8 cellular contexts compared by ENCODE assay signal in genomic region chr21:42524341-42525227, GRCh38. TPM values are rescaled to one million over a fixed set of nuclear protein-coding genes. Genes with fewer than 3 reads are reported as not detected.
DNase-seq lines count a peak whose midpoint lies in the region; ATAC-seq and TF ChIP-seq lines count a peak whose summit lies in the region.

No MANE protein-coding gene starts in this region.

- peak overlapping the region; percentile 25 to 87 (median 75) for H3K27ac ChIP-seq in heart right ventricle
- H3K27ac ChIP-seq in sigmoid colon: peak overlapping the region; percentile 64 to 78 (median 76)

- no peak for TF ChIP-seq EP300 in sigmoid colon (IDR thresholded peaks at IDR 0.05)

- H3K4me1 Mint-ChIP-seq in activated T-cell treated with anti-CD3 and anti-CD28 coated beads, Interleukin-2, amount 50 U/mL, for 4 hours (ENCODE audit: low read depth): peaks cover 50% of the 10 kb centered on the region

- DNase-seq in activated T-cell treated with anti-CD3 and anti-CD28 coated beads for 48 hours (ENCODE audit: low read depth): peak; percentile 25
- no peak for DNase-seq in activated T-cell treated with anti-CD3 and anti-CD28 coated beads for 4 hours
- peak; percentile 88 for DNase-seq in NCI-H1092 treated with DMSO at 0.1 percent for 48 hours (lab: John Stamatoyannopoulos, UW)
- peak; percentile 17 for DNase-seq in activated T-cell treated with anti-CD3 and anti-CD28 coated beads, Interleukin-2, amount 50 U/mL, for 4 hours
- DNase-seq in heart right ventricle: peak; percentile 59 to 69
- peak; percentile 89 for DNase-seq in sigmoid colon
- DNase-seq in T1000 (lab: John Stamatoyannopoulos, UW): no peak

- H3K4me1 ChIP-seq in heart right ventricle: peaks cover 4 to 57% (median 43%) of the 10 kb centered on the region in 9 donors
- H3K4me1 ChIP-seq in sigmoid colon: peaks cover 0 to 30% (median 27%) of the 10 kb centered on the region in 4 donors

- no peak for TF ChIP-seq CTCF in heart right ventricle (IDR thresholded peaks at IDR 0.05)
- TF ChIP-seq CTCF in sigmoid colon (IDR thresholded peaks at IDR 0.05): no peak

- ATAC-seq in HG02571 (IDR thresholded peaks at IDR 0.05; ENCODE audit: unreplicated experiment): peak; percentile 62
- no peak for ATAC-seq in activated T-cell treated with anti-CD3 and anti-CD28 coated beads, Interleukin-2, amount 50 U/mL, for 4 hours
- ATAC-seq in heart right ventricle: peak; percentile 68 to 83 (median 76)

- WGBS in heart right ventricle, 2 donors: 24 to 26% methylated on average over 25 of the region's 25 CpGs
- WGBS in sigmoid colon, 2 donors: 11 to 20% methylated on average over 25 of the region's 25 CpGs

- H3K9me3 ChIP-seq in heart right ventricle: no peaks in the 10 kb centered on the region
- no peaks in the 10 kb centered on the region for H3K9me3 ChIP-seq in sigmoid colon

- H3K4me3 Mint-ChIP-seq in activated T-cell treated with anti-CD3 and anti-CD28 coated beads, Interleukin-2, amount 50 U/mL, for 4 hours: no peak overlapping the region

- H3K4me3 ChIP-seq in heart right ventricle (peak overlapping the region in 9 of 10 donors; percentile 7 to 44 (median 39)), sigmoid colon (peak overlapping the region; percentile 8 to 41 (median 31))

- H3K27me3 ChIP-seq in heart right ventricle: no peaks in the 10 kb centered on the region
- H3K27me3 ChIP-seq in sigmoid colon: no peaks in the 10 kb centered on the region

- no peak for TF ChIP-seq POLR2A in sigmoid colon (IDR thresholded peaks at IDR 0.05)

- peaks cover 0 to 66% (median 0%) of the 10 kb centered on the region in 9 donors for H3K36me3 ChIP-seq in heart right ventricle
- peaks cover 0 to 13% (median 0%) of the 10 kb centered on the region in 4 donors for H3K36me3 ChIP-seq in sigmoid colon

- H3K9me3 Mint-ChIP-seq in activated T-cell treated with anti-CD3 and anti-CD28 coated beads, Interleukin-2, amount 50 U/mL, for 4 hours: no peaks in the 10 kb centered on the region

- H3K36me3 Mint-ChIP-seq in activated T-cell treated with anti-CD3 and anti-CD28 coated beads, Interleukin-2, amount 50 U/mL, for 4 hours (ENCODE audit: insufficient read depth): peaks cover 24% of the 10 kb centered on the region

- intact Hi-C loops in heart right ventricle (cut with DNase I): no loop called here
- intact Hi-C loops in sigmoid colon (cut with DNase I): loop anchor here (10.0 kb wide), 1 partner anchor 380 kb away; no protein-coding TSS in a partner anchor

- H3K27me3 Mint-ChIP-seq in activated T-cell treated with anti-CD3 and anti-CD28 coated beads, Interleukin-2, amount 50 U/mL, for 4 hours (ENCODE audit: low read depth): no peaks in the 10 kb centered on the region

RNA-seq across cellular contexts. Expression of gene SLC37A1, which starts 10.9 kb away (rescaled TPM):
- 10 to 100 TPM; 16.3 to 22.1 (median 20.2) TPM for total RNA-seq in activated T-cell treated with anti-CD3 and anti-CD28 coated beads, Interleukin-2, amount 50 U/mL, for 4 hours
- 10 to 100 TPM in 1 of 10 donors, 1 to 10 TPM in 9; 3.7 to 13.2 (median 5.7) TPM for total RNA-seq in heart right ventricle
- 1 to 10 TPM; 1.8 to 2.6 TPM for polyA plus RNA-seq in heart right ventricle
- total RNA-seq in sigmoid colon: 1 to 10 TPM; 2.3 to 7.8 (median 5.0) TPM
- 10 to 100 TPM; 21.0 to 98.5 (median 31.2) TPM for polyA plus RNA-seq in sigmoid colon

RNA-seq across cellular contexts. Expression of gene RSPH1, which starts 28.6 kb away (rescaled TPM):
- total RNA-seq in activated T-cell treated with anti-CD3 and anti-CD28 coated beads, Interleukin-2, amount 50 U/mL, for 4 hours: not detected
- under 1 TPM in 2 of 10 donors, not detected in 8; 0.20 to 0.36 TPM for total RNA-seq in heart right ventricle
- polyA plus RNA-seq in heart right ventricle: under 1 TPM in 1 of 2 donors, not detected in 1; 0.06 TPM
- total RNA-seq in sigmoid colon: 1 to 10 TPM in 2 of 4 donors, not detected in 2; 1.2 TPM
- 10 to 100 TPM in 1 of 3 donors, 1 to 10 TPM in 2; 3.0 to 13.4 (median 8.8) TPM for polyA plus RNA-seq in sigmoid colon

Comparison
In these comparisons a context has a peak if more than half of its experiments do, and no peak if none do; other contexts are left out.
1. DNase-seq: peak in activated T-cell treated with anti-CD3 and anti-CD28 coated beads for 48 hours (single experiment), NCI-H1092 treated with DMSO at 0.1 percent for 48 hours (single experiment), activated T-cell treated with anti-CD3 and anti-CD28 coated beads, Interleukin-2, amount 50 U/mL, for 4 hours (single experiment), heart right ventricle (2 of 2) and sigmoid colon (single experiment); none in activated T-cell treated with anti-CD3 and anti-CD28 coated beads for 4 hours (single experiment) and T1000 (single experiment).
2. ATAC-seq: peak in HG02571 (single experiment) and heart right ventricle (8 of 8); none in activated T-cell treated with anti-CD3 and anti-CD28 coated beads, Interleukin-2, amount 50 U/mL, for 4 hours (0 of 2).